In genomic region chr13:40492511-40492910, GRCh38 we compare ENCODE assay signal across 19 cellular contexts.
DNase-seq lines count a peak whose midpoint lies in the region; ATAC-seq and TF ChIP-seq lines count a peak whose summit lies in the region.
"Had no signal": no experiment of that assay in that cellular context is flagged by ENCODE, and none has a peak within 500 bp of the region (broad histone marks: within the 10 kb centered on the region; RNA-seq: fewer than 3 reads in every experiment).

No MANE protein-coding gene starts in this region.

- no peak overlapping the region for H4K91ac ChIP-seq in neuronal stem cell (ENCODE audit: low read depth, low read length, poor library complexity)

- H4K8ac ChIP-seq in neuronal stem cell (ENCODE audit: low read depth, low read length) (no peak overlapping the region), mesendoderm (ENCODE audit: low read depth, low read length) (no peak overlapping the region)

- POLR2A ChIA-PET in CD8-positive, alpha-beta T cell (lab: Charles Lee), result no interaction called here

- peaks cover 0 to 29% (median 3%) of the 10 kb centered on the region in 10 experiments; a peak in 10 of 20 replicates for H3K4me1 ChIP-seq in BLaER1 treated with 17β-estradiol and CSF1 and Interleukin-3, amounts not matched to agents 10 nM and 100 nM
- H3K4me1 ChIP-seq in CD8-positive, alpha-beta T cell (ENCODE audit: insufficient read depth, low read length), result peaks cover 82% of the 10 kb centered on the region
- peaks cover 0 to 29% (median 16%) of the 10 kb centered on the region in 9 donors for H3K4me1 ChIP-seq in heart right ventricle
- H3K4me1 ChIP-seq in neuronal stem cell (ENCODE audit: control insufficient read depth in 2 of 2, insufficient read depth in 1 of 2, low read depth in 1 of 2, low read length in 2 of 2), result peaks cover 0 to 9% of the 10 kb centered on the region in 2 donors
- peaks cover 4% of the 10 kb centered on the region for H3K4me1 ChIP-seq in mesendoderm (ENCODE audit: control insufficient read depth, low read depth, low read length)

- no peaks in the 10 kb centered on the region for H3K79me2 ChIP-seq in mesendoderm (ENCODE audit: control insufficient read depth, insufficient read depth, low read length)

- H3K27ac Mint-ChIP-seq in CD8-positive, alpha-beta T cell, result peak overlapping the region; percentile 97

- H2AFZ ChIP-seq in neuronal stem cell (ENCODE audit: low read length), result no peak overlapping the region

- H3K4me1 Mint-ChIP-seq in CD8-positive, alpha-beta T cell (ENCODE audit: low read depth), result peaks cover 93% of the 10 kb centered on the region

- H3K36me3 ChIP-seq in BLaER1 treated with 17β-estradiol and CSF1 and Interleukin-3, amounts not matched to agents 10 nM and 100 nM, result no peaks in the 10 kb centered on the region
- no peaks in the 10 kb centered on the region for H3K36me3 ChIP-seq in CD8-positive, alpha-beta T cell (ENCODE audit: insufficient read depth, low read length)
- H3K36me3 ChIP-seq in heart right ventricle (no peaks in the 10 kb centered on the region), neuronal stem cell (replicated peaks in 1 of 2; ENCODE audit: control insufficient read depth in 2 of 2, insufficient read depth in 2 of 2, low read length in 2 of 2) (no peaks in the 10 kb centered on the region), mesendoderm (ENCODE audit: control insufficient read depth, insufficient read depth, low read length) (no peaks in the 10 kb centered on the region)
- H3K36me3 ChIP-seq: MG63 had no signal

- no peaks in the 10 kb centered on the region for H3K36me3 Mint-ChIP-seq in CD8-positive, alpha-beta T cell

- no peaks in the 10 kb centered on the region for H3K9me3 ChIP-seq in BLaER1 treated with 17β-estradiol and CSF1 and Interleukin-3, amounts not matched to agents 10 nM and 100 nM (replicated peaks in 1 of 11)
- no peaks in the 10 kb centered on the region for H3K9me3 ChIP-seq in CD8-positive, alpha-beta T cell (ENCODE audit: low read length)
- no peaks in the 10 kb centered on the region for H3K9me3 ChIP-seq in heart right ventricle
- H3K9me3 ChIP-seq in neuronal stem cell (replicated peaks in 1 of 2; ENCODE audit: control insufficient read depth in 2 of 2, insufficient read depth in 1 of 2, low read depth in 1 of 2, low read length in 2 of 2), result no peaks in the 10 kb centered on the region
- H3K9me3 ChIP-seq: MG63 had no signal

- H3K18ac ChIP-seq in neuronal stem cell (ENCODE audit: low read length) (no peak overlapping the region), mesendoderm (ENCODE audit: low read length) (no peak overlapping the region)

- H2BK120ac ChIP-seq in neuronal stem cell (ENCODE audit: low read depth, low read length) (no peak overlapping the region), mesendoderm (ENCODE audit: low read depth, low read length) (no peak overlapping the region)

- H3K27ac ChIP-seq in BLaER1 treated with 17β-estradiol and CSF1 and Interleukin-3, amounts not matched to agents 10 nM and 100 nM, result no peak overlapping the region
- no peak overlapping the region for H3K27ac ChIP-seq in CD8-positive, alpha-beta T cell (ENCODE audit: low read depth, low read length)
- H3K27ac ChIP-seq in heart right ventricle, result peak overlapping the region in 4 of 10 donors; percentile 19 to 58 (median 46)
- H3K27ac ChIP-seq in neuronal stem cell (replicated peaks; ENCODE audit: low read length), result no peak overlapping the region
- H3K27ac ChIP-seq in mesendoderm (ENCODE audit: low read depth, low read length), result no peak overlapping the region

- intact Hi-C loops in CD8-positive, alpha-beta T cell (cut with DNase I, micrococcal nuclease), result loop anchor here in 1 of 2 experiments (5.0 kb wide), 1 partner anchor 65 kb away; no protein-coding TSS in a partner anchor
- intact Hi-C loops in heart right ventricle (cut with DNase I), result loop anchor here in 2 of 10 donors (10.0 kb wide), 1 partner anchor 172 kb away; the partner anchor contains the start of gene FOXO1 (in 2 of the 2)

- H3K4ac ChIP-seq in neuronal stem cell (ENCODE audit: low read length) (no peak overlapping the region), mesendoderm (ENCODE audit: low read depth, low read length) (no peak overlapping the region)

- no peak overlapping the region for H3K9ac ChIP-seq in BLaER1 treated with 17β-estradiol and CSF1 and Interleukin-3, amounts not matched to agents 10 nM and 100 nM
- H3K9ac ChIP-seq in neuronal stem cell (ENCODE audit: low read depth, low read length, poor library complexity), result no peak overlapping the region
- H3K9ac ChIP-seq in mesendoderm (ENCODE audit: low read length), result no peak overlapping the region

- no peaks in the 10 kb centered on the region for H3K27me3 ChIP-seq in BLaER1 treated with 17β-estradiol and CSF1 and Interleukin-3, amounts not matched to agents 10 nM and 100 nM
- H3K27me3 ChIP-seq in CD8-positive, alpha-beta T cell (ENCODE audit: insufficient read depth, low read length), result no peaks in the 10 kb centered on the region
- H3K27me3 ChIP-seq in heart right ventricle (no peaks in the 10 kb centered on the region), neuronal stem cell (ENCODE audit: control insufficient read depth in 3 of 3, insufficient read depth in 3 of 3, low read depth in 1 of 3, low read length in 3 of 3) (no peaks in the 10 kb centered on the region), mesendoderm (ENCODE audit: insufficient read depth, low read length, poor library complexity) (no peaks in the 10 kb centered on the region)
- H3K27me3 ChIP-seq: MG63 had no signal

- no peak overlapping the region for H2BK12ac ChIP-seq in neuronal stem cell (ENCODE audit: low read length)

- H4K20me1 ChIP-seq in BLaER1 treated with 17β-estradiol and CSF1 and Interleukin-3, amounts not matched to agents 10 nM and 100 nM, result no peaks in the 10 kb centered on the region

- no peak for DNase-seq in CD8-positive, alpha-beta T cell
- DNase-seq in heart right ventricle (peak; percentile 65 to 68), neuronal stem cell (ENCODE audit: low spot score) (no peak), mesendoderm (no peak)
- DNase-seq: ACHN, AML-193, DMS79 treated with DMSO at 0.1 percent for 48 hours, IMR-90, Karpas-422, MG63, NCI-H1092 treated with DMSO at 0.1 percent for 48 hours, NCI-H2081 treated with DMSO at 0.1 percent for 48 hours, NCI-H2227 treated with DMSO at 0.1 percent for 48 hours, NCI-H524 treated with DMSO at 0.1 percent for 48 hours had no signal

- ATAC-seq in CD8-positive, alpha-beta T cell, result no peak
- peak; percentile 82 to 97 (median 88) for ATAC-seq in heart right ventricle
- ATAC-seq in GM18517 (IDR thresholded peaks at IDR 0.05; ENCODE audit: unreplicated experiment), result no peak
- no peak for ATAC-seq in GM19467 (IDR thresholded peaks at IDR 0.05; ENCODE audit: unreplicated experiment)
- ATAC-seq: HCT116, Panc1 had no signal

- H2BK15ac ChIP-seq in neuronal stem cell (ENCODE audit: low read length), result peak overlapping the region; percentile 42
- no peak overlapping the region for H2BK15ac ChIP-seq in mesendoderm (replicated peaks; ENCODE audit: low read depth)

- H3K23ac ChIP-seq in neuronal stem cell (ENCODE audit: low read depth, low read length, poor library complexity) (no peak overlapping the region), mesendoderm (ENCODE audit: low read length) (no peak overlapping the region)

- H3K4me2 ChIP-seq in BLaER1 treated with 17β-estradiol and CSF1 and Interleukin-3, amounts not matched to agents 10 nM and 100 nM, result peak overlapping the region in 7 of 11 experiments; percentile 2 to 40 (median 35); a peak in 10 of 22 replicates
- no peak overlapping the region for H3K4me2 ChIP-seq in neuronal stem cell (ENCODE audit: insufficient read depth, low read length, poor library complexity, severe bottlenecking)
- H3K4me2 ChIP-seq in mesendoderm (ENCODE audit: low read length), result no peak overlapping the region

- H2AK5ac ChIP-seq in neuronal stem cell (ENCODE audit: low read depth, low read length) (peak overlapping the region; percentile 41), mesendoderm (ENCODE audit: low read length) (no peak overlapping the region)

- WGBS in heart right ventricle, 2 donors, result 36 to 55% methylated on average over 9 of the region's 9 CpGs
- WGBS in neuronal stem cell (ENCODE audit: extremely low coverage in 2 of 2, insufficient read length in 2 of 2, insufficient replicate concordance in 1 of 2), 2 donors, result no CpG with 5 or more reads among the region's 9 CpGs
- WGBS in mesendoderm (ENCODE audit: extremely low coverage, insufficient coverage, low lambda C conversion rate), result no CpG with 5 or more reads among the region's 9 CpGs

- H3K14ac ChIP-seq in neuronal stem cell (ENCODE audit: low read length), result no peak overlapping the region

- no peak overlapping the region for H3K4me3 Mint-ChIP-seq in CD8-positive, alpha-beta T cell

- H3K79me1 ChIP-seq in neuronal stem cell (ENCODE audit: low read depth, low read length) (no peaks in the 10 kb centered on the region), mesendoderm (ENCODE audit: low read length) (no peaks in the 10 kb centered on the region)

- peaks cover 2% of the 10 kb centered on the region for H3K9me3 Mint-ChIP-seq in CD8-positive, alpha-beta T cell

- no peak for TF ChIP-seq CTCF in CD8-positive, alpha-beta T cell (IDR thresholded peaks at IDR 0.05)
- TF ChIP-seq CTCF in heart right ventricle (IDR thresholded peaks at IDR 0.05), result no peak

- no peak overlapping the region for H3K4me3 ChIP-seq in BLaER1 treated with 17β-estradiol and CSF1 and Interleukin-3, amounts not matched to agents 10 nM and 100 nM
- H3K4me3 ChIP-seq in CD8-positive, alpha-beta T cell (ENCODE audit: low read depth, low read length), result no peak overlapping the region
- no peak overlapping the region for H3K4me3 ChIP-seq in heart right ventricle
- H3K4me3 ChIP-seq in neuronal stem cell (ENCODE audit: low read length in 2 of 2), result no peak overlapping the region
- H3K4me3 ChIP-seq in mesendoderm (ENCODE audit: low read length), result no peak overlapping the region
- H3K4me3 ChIP-seq: MG63 had no signal

- H3K56ac ChIP-seq in mesendoderm (ENCODE audit: low read length), result no peak overlapping the region

- H3K27me3 Mint-ChIP-seq in CD8-positive, alpha-beta T cell (ENCODE audit: low read depth), result no peaks in the 10 kb centered on the region

- H4K5ac ChIP-seq in mesendoderm (ENCODE audit: low read length), result no peak overlapping the region

- CTCF ChIA-PET in CD8-positive, alpha-beta T cell (lab: Charles Lee), result no interaction called here

- no peak overlapping the region for H2BK5ac ChIP-seq in neuronal stem cell (ENCODE audit: low read length)
- H2BK5ac ChIP-seq in mesendoderm (ENCODE audit: low read length), result no peak overlapping the region

Comparison
In these comparisons a context has a peak if more than half of its experiments do, and no peak if none do; other contexts are left out.
1. H3K4me2 ChIP-seq: peak in BLaER1 treated with 17β-estradiol and CSF1 and Interleukin-3, amounts not matched to agents 10 nM and 100 nM (7 of 11); none in neuronal stem cell (single experiment) and mesendoderm (single experiment).
2. ATAC-seq: peak in heart right ventricle (8 of 8); none in CD8-positive, alpha-beta T cell (single experiment), GM18517 (single experiment) and GM19467 (single experiment).
3. DNase-seq: peak in heart right ventricle (2 of 2); none in CD8-positive, alpha-beta T cell (0 of 7), neuronal stem cell (single experiment) and mesendoderm (single experiment).